7 cellular contexts compared by ENCODE assay signal in genomic region chr6:12640438-12640837, GRCh38.
"Had no signal": no experiment of that assay in that cellular context is flagged by ENCODE, and none has a peak within 500 bp of the region (broad histone marks: within the 10 kb centered on the region; RNA-seq: fewer than 3 reads in every experiment).

No MANE protein-coding gene starts in this region.

- DNase-seq: GOT3, H7, KG1 had no signal

- H3K27ac Mint-ChIP-seq: IgD-negative memory B cell had no signal

- ATAC-seq: HCT116 had no signal

- H3K4me3 ChIP-seq: HAP-1 had no signal

- H3K36me3 ChIP-seq: HAP-1 had no signal

- H3K9me3 ChIP-seq: HAP-1 had no signal

- H3K4me1 ChIP-seq: HAP-1 had no signal

- FAIRE-seq: HTR-8/SVneo had no signal

- H3K4me3 Mint-ChIP-seq: IgD-negative memory B cell had no signal
